Comparison of ENCODE assay signal across 13 cellular contexts in genomic region chr2:100285691-100286090, GRCh38. TPM values are rescaled to one million over a fixed set of nuclear protein-coding genes. Genes with fewer than 3 reads are reported as not detected.
A peak's percentile ranks its signal among the peaks of the same experiment; 100 is the strongest.
DNase-seq lines count a peak whose midpoint lies in the region; ATAC-seq and TF ChIP-seq lines count a peak whose summit lies in the region.
"Had no signal": no experiment of that assay in that cellular context is flagged by ENCODE, and none has a peak within 500 bp of the region (broad histone marks: within the 10 kb centered on the region; RNA-seq: fewer than 3 reads in every experiment).

No MANE protein-coding gene starts in this region.

- ATAC-seq in omental fat pad (ENCODE audit: low FRiP score), result peak; percentile 22
- ATAC-seq: mucosa of descending colon had no signal

- no peak for TF ChIP-seq CTCF in fibroblast of the aortic adventitia (IDR thresholded peaks at IDR 0.05; ENCODE audit: insufficient read depth, low read length)
- TF ChIP-seq CTCF in omental fat pad (IDR thresholded peaks at IDR 0.05), result no peak

- intact Hi-C loops in cardiac septum (cut with DNase I), result no loop called here

- no peak overlapping the region for H3K4me3 ChIP-seq in fibroblast of the aortic adventitia (ENCODE audit: low read depth, low read length)
- H3K4me3 ChIP-seq: mucosa of descending colon had no signal

- DNase-seq in GM04503 (ENCODE audit: low read depth) (peak; percentile 3), SW480 (ENCODE audit: low spot score) (peak; percentile 66), fibroblast of the aortic adventitia (ENCODE audit: low read depth) (peak; percentile 84), omental fat pad (ENCODE audit: low spot score) (no peak), germinal center (ENCODE audit: low spot score) (no peak), NCI-H526 treated with DMSO at 0.1 percent for 48 hours (lab: John Stamatoyannopoulos, UW) (no peak), cardiac septum (ENCODE audit: low spot score) (no peak)
- DNase-seq in stimulated activated CD4-positive, alpha-beta T cell treated with anti-CD3 and anti-CD28 coated beads, Interleukin-2, amount 100 ng/mL, for 24 hours, result no peak
- DNase-seq: activated CD4-positive, CD25-positive, alpha-beta regulatory T cell treated with anti-CD3 and anti-CD28 coated beads, Interleukin-2, amount 50 U/mL, for 72 hours; CD4-positive, alpha-beta memory T cell; glutamatergic neuron; mucosa of descending colon; SIG-M5 had no signal

RNA-seq across cellular contexts. Expression of gene LONRF2, which starts 36.6 kb away (rescaled TPM):
- total RNA-seq in fibroblast of the aortic adventitia (ENCODE audit: low replicate concordance), result 1.8 and 2.0 TPM in 2 replicates
- total RNA-seq in omental fat pad, result 10 to 100 TPM in 2 of 4 donors, 1 to 10 TPM in 2; 2.5 to 32.8 (median 9.8) TPM
- total RNA-seq in cardiac septum, result 24.5 TPM

Comparison
In these comparisons a context has a peak if more than half of its experiments do, and no peak if none do; other contexts are left out.
1. DNase-seq: peak in GM04503 (single experiment), SW480 (single experiment) and fibroblast of the aortic adventitia (single experiment); none in omental fat pad (single experiment), germinal center (single experiment), NCI-H526 treated with DMSO at 0.1 percent for 48 hours (single experiment), stimulated activated CD4-positive, alpha-beta T cell treated with anti-CD3 and anti-CD28 coated beads, Interleukin-2, amount 100 ng/mL, for 24 hours (0 of 2) and cardiac septum (single experiment).